Comparison of ENCODE assay signal across 9 cellular contexts in the genomic region with DNA sequence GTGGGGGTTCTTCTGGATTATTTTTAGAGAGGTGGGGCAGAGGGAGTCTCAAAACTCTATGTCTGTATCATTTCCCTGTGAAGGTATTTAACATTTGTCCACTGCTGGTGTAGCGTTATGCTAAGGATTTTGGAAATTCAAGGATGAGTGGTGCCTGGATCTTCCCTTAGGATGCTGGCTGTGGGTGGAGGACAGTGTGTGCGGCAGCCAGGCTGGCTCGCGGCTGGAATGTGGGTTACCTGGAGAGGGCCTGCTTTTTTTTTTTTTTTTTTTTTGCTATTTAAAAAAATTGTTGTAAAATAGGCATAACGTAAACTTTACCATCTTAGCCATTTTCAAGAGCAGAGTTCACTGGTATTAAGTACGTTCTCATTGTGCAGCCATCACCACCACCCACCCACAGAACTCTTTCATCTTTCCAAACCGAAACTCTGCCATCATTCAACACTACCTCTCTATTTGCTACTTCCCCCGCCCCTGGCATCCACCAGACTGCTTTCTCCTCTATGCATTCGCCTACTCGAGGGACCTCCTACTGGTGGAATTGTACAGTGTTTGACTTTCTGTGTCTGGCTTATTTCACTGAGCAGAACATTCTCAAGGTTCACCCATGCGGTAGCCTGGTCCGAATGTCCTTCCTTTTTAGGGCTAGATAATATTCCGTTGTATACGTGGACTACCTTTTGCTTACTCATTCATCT.
DNase-seq lines count a peak whose midpoint lies in the region; ATAC-seq and TF ChIP-seq lines count a peak whose summit lies in the region.
"Had no signal": no experiment of that assay in that cellular context is flagged by ENCODE, and none has a peak within 500 bp of the region (broad histone marks: within the 10 kb centered on the region; RNA-seq: fewer than 3 reads in every experiment).

No MANE protein-coding gene starts in this region.

- H3K4me1 ChIP-seq in HCT116 (ENCODE audit: control insufficient read depth in 1 of 2, insufficient read depth in 2 of 2, low read length in 2 of 2): no peaks in the 10 kb centered on the region

- no peak overlapping the region for H2AFZ ChIP-seq in HCT116 (ENCODE audit: low read depth, low read length, poor library complexity, severe bottlenecking)

- no peaks in the 10 kb centered on the region for H3K9me3 ChIP-seq in HCT116 (ENCODE audit: control insufficient read depth in 1 of 2, insufficient read depth in 1 of 2, low read depth in 1 of 2, low read length in 2 of 2)

- no peak overlapping the region for H3K9ac ChIP-seq in HCT116 (ENCODE audit: low read length)

- CTCF ChIA-PET in HCT116 (lab: Charles Lee): no interaction called here

- RAD21 ChIA-PET in HCT116 (lab: Charles Lee; ENCODE audit: low non-redundant PET in 1 of 2, low total read pairs in 2 of 2, uncharacterized antibody in 2 of 2, unreplicated experiment in 2 of 2): no interaction called here

- H3K27ac ChIP-seq in HCT116 (ENCODE audit: low read depth, low read length): no peak overlapping the region

- no TSS peak for BruUV-seq in HCT116 (replicated peaks; lab: Mats Ljungman, UMichigan)

- peak; percentile 80 for ATAC-seq in HCT116
- no peak for ATAC-seq in HG03442 (IDR thresholded peaks at IDR 0.05; ENCODE audit: unreplicated experiment)
- ATAC-seq in HG02610 (IDR thresholded peaks at IDR 0.05; ENCODE audit: unreplicated experiment): no peak

- peak in 2 of 3 experiments; percentile 42 to 44; a peak in 4 of 6 replicates for TF ChIP-seq CTCF in HCT116 (IDR thresholded peaks at IDR 0.05 in 2 of 3, conservative IDR thresholded peaks at IDR 0.05 in 1 of 3; ENCODE audit: borderline replicate concordance in 1 of 3, insufficient read depth in 1 of 3, low read depth in 2 of 3, low read length in 2 of 3)

- TF ChIP-seq RAD21 in HCT116 (IDR thresholded peaks at IDR 0.05; ENCODE audit: low read depth): peak; percentile 4; the same call in 1 of the 2 replicates

- intact Hi-C loops in HCT116 (cut with micrococcal nuclease) (no loop called here), posterior vena cava (cut with DNase I) (no loop called here)

- H3K27me3 ChIP-seq in HCT116 (ENCODE audit: insufficient read depth, low read length): no peaks in the 10 kb centered on the region

- POLR2A ChIA-PET in HCT116 (lab: Charles Lee): no interaction called here

- H3K79me2 ChIP-seq in HCT116 (ENCODE audit: insufficient read depth, low read length): no peaks in the 10 kb centered on the region

- no peak overlapping the region for H3K4me2 ChIP-seq in HCT116 (ENCODE audit: low read length)

- DNase-seq in AML-193 (lab: John Stamatoyannopoulos, UW) (peak; percentile 14 to 21), HCT116 (ENCODE audit: low read depth, low spot score) (peak; percentile 6), kidney glomerular epithelial cell (lab: John Stamatoyannopoulos, UW) (peak; percentile 1), posterior vena cava (ENCODE audit: low spot score) (no peak), NCI-H2196 (lab: John Stamatoyannopoulos, UW; ENCODE audit: unreplicated experiment) (no peak)
- DNase-seq in activated CD8-positive, alpha-beta memory T cell treated with anti-CD3 and anti-CD28 coated beads, Interleukin-2, amount 50 U/mL, for 48 hours: peak; percentile 56

- no peak overlapping the region for H3K4me3 ChIP-seq in HCT116 (replicated peaks in 1 of 2; ENCODE audit: low read depth in 1 of 2, low read length in 2 of 2)
- H3K4me3 ChIP-seq: skin epidermis had no signal

- no peaks in the 10 kb centered on the region for H3K36me3 ChIP-seq in HCT116 (ENCODE audit: control insufficient read depth in 1 of 2, insufficient read depth in 2 of 2, low read length in 2 of 2)

- TF ChIP-seq POLR2A in HCT116 (IDR thresholded peaks at IDR 0.05; ENCODE audit: borderline replicate concordance, extremely low read depth, insufficient read depth, insufficient read length): no peak

- no peaks in the 10 kb centered on the region for H4K20me1 ChIP-seq in HCT116 (ENCODE audit: insufficient read depth)

- H3K9me2 ChIP-seq in HCT116 (ENCODE audit: insufficient read depth): no peaks in the 10 kb centered on the region

TF ChIP-seq in HCT116, 20 proteins besides CTCF, POLR2A, EP300 and RAD21:
- no peak for TF ChIP-seq YY1 (IDR thresholded peaks at IDR 0.05; ENCODE audit: extremely low read depth, insufficient replicate concordance, low read depth, low read length)
- TF ChIP-seq SRF (IDR thresholded peaks at IDR 0.05; ENCODE audit: low read depth): no peak
- no peak for TF ChIP-seq ZNF274 (IDR thresholded peaks at IDR 0.05; ENCODE audit: low read depth, low read length)
- no peak for TF ChIP-seq FOSL1 (IDR thresholded peaks at IDR 0.05; ENCODE audit: low read depth)
- no peak for TF ChIP-seq EZH2phosphoT487 (IDR thresholded peaks at IDR 0.05; ENCODE audit: borderline replicate concordance)
- TF ChIP-seq, protein P1, sequence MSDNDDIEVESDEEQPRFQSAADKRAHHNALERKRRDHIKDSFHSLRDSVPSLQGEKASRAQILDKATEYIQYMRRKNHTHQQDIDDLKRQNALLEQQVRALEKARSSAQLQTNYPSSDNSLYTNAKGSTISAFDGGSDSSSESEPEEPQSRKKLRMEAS (IDR thresholded peaks at IDR 0.05): no peak
- TF ChIP-seq, protein P2, sequence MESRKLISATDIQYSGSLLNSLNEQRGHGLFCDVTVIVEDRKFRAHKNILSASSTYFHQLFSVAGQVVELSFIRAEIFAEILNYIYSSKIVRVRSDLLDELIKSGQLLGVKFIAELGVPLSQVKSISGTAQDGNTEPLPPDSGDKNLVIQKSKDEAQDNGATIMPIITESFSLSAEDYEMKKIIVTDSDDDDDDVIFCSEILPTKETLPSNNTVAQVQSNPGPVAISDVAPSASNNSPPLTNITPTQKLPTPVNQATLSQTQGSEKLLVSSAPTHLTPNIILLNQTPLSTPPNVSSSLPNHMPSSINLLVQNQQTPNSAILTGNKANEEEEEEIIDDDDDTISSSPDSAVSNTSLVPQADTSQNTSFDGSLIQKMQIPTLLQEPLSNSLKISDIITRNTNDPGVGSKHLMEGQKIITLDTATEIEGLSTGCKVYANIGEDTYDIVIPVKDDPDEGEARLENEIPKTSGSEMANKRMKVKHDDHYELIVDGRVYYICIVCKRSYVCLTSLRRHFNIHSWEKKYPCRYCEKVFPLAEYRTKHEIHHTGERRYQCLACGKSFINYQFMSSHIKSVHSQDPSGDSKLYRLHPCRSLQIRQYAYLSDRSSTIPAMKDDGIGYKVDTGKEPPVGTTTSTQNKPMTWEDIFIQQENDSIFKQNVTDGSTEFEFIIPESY (IDR thresholded peaks at IDR 0.05; ENCODE audit: extremely low read depth, insufficient replicate concordance, low read length): no peak
- no peak for TF ChIP-seq SP1 (IDR thresholded peaks at IDR 0.05; ENCODE audit: low read depth)
- no peak for TF ChIP-seq SIN3A (IDR thresholded peaks at IDR 0.05; ENCODE audit: low read depth)
- TF ChIP-seq POLR2AphosphoS5 (IDR thresholded peaks at IDR 0.05; ENCODE audit: low read depth, low read length): no peak
- TF ChIP-seq EZH2 (IDR thresholded peaks at IDR 0.05): no peak
- TF ChIP-seq EGR1 (IDR thresholded peaks at IDR 0.05; ENCODE audit: low read depth): no peak
- no peak for TF ChIP-seq JUND (IDR thresholded peaks at IDR 0.05)
- no peak for TF ChIP-seq CEBPB (IDR thresholded peaks at IDR 0.05; ENCODE audit: low read depth)
- no peak for TF ChIP-seq TCF7L2 (IDR thresholded peaks at IDR 0.05; ENCODE audit: borderline replicate concordance, extremely low read depth, insufficient read depth, insufficient read length)
- TF ChIP-seq, protein P3, sequence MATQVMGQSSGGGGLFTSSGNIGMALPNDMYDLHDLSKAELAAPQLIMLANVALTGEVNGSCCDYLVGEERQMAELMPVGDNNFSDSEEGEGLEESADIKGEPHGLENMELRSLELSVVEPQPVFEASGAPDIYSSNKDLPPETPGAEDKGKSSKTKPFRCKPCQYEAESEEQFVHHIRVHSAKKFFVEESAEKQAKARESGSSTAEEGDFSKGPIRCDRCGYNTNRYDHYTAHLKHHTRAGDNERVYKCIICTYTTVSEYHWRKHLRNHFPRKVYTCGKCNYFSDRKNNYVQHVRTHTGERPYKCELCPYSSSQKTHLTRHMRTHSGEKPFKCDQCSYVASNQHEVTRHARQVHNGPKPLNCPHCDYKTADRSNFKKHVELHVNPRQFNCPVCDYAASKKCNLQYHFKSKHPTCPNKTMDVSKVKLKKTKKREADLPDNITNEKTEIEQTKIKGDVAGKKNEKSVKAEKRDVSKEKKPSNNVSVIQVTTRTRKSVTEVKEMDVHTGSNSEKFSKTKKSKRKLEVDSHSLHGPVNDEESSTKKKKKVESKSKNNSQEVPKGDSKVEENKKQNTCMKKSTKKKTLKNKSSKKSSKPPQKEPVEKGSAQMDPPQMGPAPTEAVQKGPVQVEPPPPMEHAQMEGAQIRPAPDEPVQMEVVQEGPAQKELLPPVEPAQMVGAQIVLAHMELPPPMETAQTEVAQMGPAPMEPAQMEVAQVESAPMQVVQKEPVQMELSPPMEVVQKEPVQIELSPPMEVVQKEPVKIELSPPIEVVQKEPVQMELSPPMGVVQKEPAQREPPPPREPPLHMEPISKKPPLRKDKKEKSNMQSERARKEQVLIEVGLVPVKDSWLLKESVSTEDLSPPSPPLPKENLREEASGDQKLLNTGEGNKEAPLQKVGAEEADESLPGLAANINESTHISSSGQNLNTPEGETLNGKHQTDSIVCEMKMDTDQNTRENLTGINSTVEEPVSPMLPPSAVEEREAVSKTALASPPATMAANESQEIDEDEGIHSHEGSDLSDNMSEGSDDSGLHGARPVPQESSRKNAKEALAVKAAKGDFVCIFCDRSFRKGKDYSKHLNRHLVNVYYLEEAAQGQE (IDR thresholded peaks at IDR 0.05; ENCODE audit: low read depth): no peak
- no peak for TF ChIP-seq ZFX (IDR thresholded peaks at IDR 0.05)
- TF ChIP-seq ELF1 (IDR thresholded peaks at IDR 0.05; ENCODE audit: borderline replicate concordance, low read depth): no peak
- no peak for TF ChIP-seq CBX3 (IDR thresholded peaks at IDR 0.05; ENCODE audit: low read depth)

Comparison
In these comparisons a context has a peak if more than half of its experiments do, and no peak if none do; other contexts are left out.
1. DNase-seq: peak in AML-193 (2 of 2), HCT116 (single experiment), activated CD8-positive, alpha-beta memory T cell treated with anti-CD3 and anti-CD28 coated beads, Interleukin-2, amount 50 U/mL, for 48 hours (single experiment) and kidney glomerular epithelial cell (single experiment); none in posterior vena cava (single experiment) and NCI-H2196 (single experiment).